In the genomic region with DNA sequence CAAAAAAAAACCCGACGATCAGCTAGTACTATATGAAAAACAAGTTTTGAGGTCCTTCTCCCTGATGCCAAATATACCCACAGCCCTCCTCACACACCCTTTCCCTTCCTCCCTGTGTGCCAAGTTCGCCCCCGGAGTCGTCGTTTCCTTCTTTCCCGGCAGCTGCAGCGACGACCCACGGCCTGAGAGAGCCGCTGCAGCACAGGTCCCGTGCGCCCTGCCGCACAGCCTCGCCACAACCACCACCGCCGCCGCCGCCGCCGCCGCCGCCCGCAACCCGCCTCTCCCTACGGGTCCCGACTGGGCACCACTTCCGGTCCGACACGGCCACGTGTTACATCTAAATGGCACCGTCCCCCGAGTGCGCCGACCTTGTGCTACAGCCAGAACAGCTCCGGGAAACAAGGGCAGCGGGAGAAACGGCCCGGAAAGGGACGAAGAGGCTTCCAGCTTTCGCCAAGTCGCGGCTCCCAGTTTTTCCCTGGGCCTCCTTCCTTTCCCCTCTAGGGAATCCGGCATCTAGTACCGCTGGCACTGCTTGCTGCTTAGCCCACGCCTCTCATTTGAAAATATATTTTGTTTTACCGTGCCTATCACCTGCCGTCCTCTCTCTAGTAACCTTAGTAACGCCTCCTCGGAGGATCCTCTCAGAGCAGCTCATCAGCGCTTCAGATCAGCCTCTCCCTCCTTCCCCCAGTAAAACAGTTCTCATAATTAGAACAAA, we compare ENCODE assay signal across 1 cellular context.
A peak's percentile ranks its signal among the peaks of the same experiment; 100 is the strongest.
TF ChIP-seq lines count a peak whose summit lies in the region.

A gene with protein sequence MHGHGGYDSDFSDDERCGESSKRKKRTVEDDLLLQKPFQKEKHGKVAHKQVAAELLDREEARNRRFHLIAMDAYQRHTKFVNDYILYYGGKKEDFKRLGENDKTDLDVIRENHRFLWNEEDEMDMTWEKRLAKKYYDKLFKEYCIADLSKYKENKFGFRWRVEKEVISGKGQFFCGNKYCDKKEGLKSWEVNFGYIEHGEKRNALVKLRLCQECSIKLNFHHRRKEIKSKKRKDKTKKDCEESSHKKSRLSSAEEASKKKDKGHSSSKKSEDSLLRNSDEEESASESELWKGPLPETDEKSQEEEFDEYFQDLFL (minus strand): TSS at position 315 of the 724 bp plus-strand sequence. CDS start 2,486 bp downstream, outside the sequence.

TF ChIP-seq in A549, 52 proteins besides CTCF, POLR2A, EP300 and RAD21 (continued from another document):
- TF ChIP-seq, protein P1, sequence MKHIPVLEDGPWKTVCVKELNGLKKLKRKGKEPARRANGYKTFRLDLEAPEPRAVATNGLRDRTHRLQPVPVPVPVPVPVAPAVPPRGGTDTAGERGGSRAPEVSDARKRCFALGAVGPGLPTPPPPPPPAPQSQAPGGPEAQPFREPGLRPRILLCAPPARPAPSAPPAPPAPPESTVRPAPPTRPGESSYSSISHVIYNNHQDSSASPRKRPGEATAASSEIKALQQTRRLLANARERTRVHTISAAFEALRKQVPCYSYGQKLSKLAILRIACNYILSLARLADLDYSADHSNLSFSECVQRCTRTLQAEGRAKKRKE (CRISPR knock-in tag; IDR thresholded peaks at IDR 0.05; ENCODE audit: low read depth) = no peak
- TF ChIP-seq, protein P2, sequence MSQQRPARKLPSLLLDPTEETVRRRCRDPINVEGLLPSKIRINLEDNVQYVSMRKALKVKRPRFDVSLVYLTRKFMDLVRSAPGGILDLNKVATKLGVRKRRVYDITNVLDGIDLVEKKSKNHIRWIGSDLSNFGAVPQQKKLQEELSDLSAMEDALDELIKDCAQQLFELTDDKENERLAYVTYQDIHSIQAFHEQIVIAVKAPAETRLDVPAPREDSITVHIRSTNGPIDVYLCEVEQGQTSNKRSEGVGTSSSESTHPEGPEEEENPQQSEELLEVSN (IDR thresholded peaks at IDR 0.05; ENCODE audit: borderline replicate concordance, low read depth) = peak; percentile 68
- TF ChIP-seq HEYL (CRISPR knock-in tag; IDR thresholded peaks at IDR 0.05) (no peak), RARB (CRISPR knock-in tag; IDR thresholded peaks at IDR 0.05) (no peak), CBX8 (IDR thresholded peaks at IDR 0.05) (no peak), ZSCAN20 (CRISPR knock-in tag; IDR thresholded peaks at IDR 0.05) (no peak), HDAC2 (IDR thresholded peaks at IDR 0.05) (no peak; the same call in 1 of the 2 replicates), ZC3H11A (IDR thresholded peaks at IDR 0.05) (no peak), SMC3 (IDR thresholded peaks at IDR 0.05) (peak; percentile 54; the same call in 2 of the 3 replicates), POLR2AphosphoS2 (conservative IDR thresholded peaks at IDR 0.05; ENCODE audit: low read length) (no peak), CBX2 (IDR thresholded peaks at IDR 0.05; ENCODE audit: borderline replicate concordance, low read depth) (no peak), CHD4 (IDR thresholded peaks at IDR 0.05; ENCODE audit: borderline replicate concordance) (no peak), ESRRA (IDR thresholded peaks at IDR 0.05; ENCODE audit: borderline replicate concordance, low read length) (peak; percentile 69; the same call in 1 of the 2 replicates), ZFP36 (IDR thresholded peaks at IDR 0.05; ENCODE audit: borderline replicate concordance, partially characterized antibody) (no peak), JUN (IDR thresholded peaks at IDR 0.05) (peak; percentile 69 to 95; a peak in 4 of 5 replicates), CEBPB (IDR thresholded peaks at IDR 0.05) (peak in 1 of 2 experiments; percentile 62; a peak in 1 of 4 replicates), FOXS1 (CRISPR knock-in tag; IDR thresholded peaks at IDR 0.05) (peak; percentile 80; the same call in 1 of the 2 replicates), JUNB (IDR thresholded peaks at IDR 0.05) (no peak), HOXB13 (CRISPR knock-in tag; IDR thresholded peaks at IDR 0.05; ENCODE audit: low read depth) (no peak)
- TF ChIP-seq, protein P3, sequence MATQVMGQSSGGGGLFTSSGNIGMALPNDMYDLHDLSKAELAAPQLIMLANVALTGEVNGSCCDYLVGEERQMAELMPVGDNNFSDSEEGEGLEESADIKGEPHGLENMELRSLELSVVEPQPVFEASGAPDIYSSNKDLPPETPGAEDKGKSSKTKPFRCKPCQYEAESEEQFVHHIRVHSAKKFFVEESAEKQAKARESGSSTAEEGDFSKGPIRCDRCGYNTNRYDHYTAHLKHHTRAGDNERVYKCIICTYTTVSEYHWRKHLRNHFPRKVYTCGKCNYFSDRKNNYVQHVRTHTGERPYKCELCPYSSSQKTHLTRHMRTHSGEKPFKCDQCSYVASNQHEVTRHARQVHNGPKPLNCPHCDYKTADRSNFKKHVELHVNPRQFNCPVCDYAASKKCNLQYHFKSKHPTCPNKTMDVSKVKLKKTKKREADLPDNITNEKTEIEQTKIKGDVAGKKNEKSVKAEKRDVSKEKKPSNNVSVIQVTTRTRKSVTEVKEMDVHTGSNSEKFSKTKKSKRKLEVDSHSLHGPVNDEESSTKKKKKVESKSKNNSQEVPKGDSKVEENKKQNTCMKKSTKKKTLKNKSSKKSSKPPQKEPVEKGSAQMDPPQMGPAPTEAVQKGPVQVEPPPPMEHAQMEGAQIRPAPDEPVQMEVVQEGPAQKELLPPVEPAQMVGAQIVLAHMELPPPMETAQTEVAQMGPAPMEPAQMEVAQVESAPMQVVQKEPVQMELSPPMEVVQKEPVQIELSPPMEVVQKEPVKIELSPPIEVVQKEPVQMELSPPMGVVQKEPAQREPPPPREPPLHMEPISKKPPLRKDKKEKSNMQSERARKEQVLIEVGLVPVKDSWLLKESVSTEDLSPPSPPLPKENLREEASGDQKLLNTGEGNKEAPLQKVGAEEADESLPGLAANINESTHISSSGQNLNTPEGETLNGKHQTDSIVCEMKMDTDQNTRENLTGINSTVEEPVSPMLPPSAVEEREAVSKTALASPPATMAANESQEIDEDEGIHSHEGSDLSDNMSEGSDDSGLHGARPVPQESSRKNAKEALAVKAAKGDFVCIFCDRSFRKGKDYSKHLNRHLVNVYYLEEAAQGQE (IDR thresholded peaks at IDR 0.05) = no peak; the same call in 1 of the 2 replicates
- TF ChIP-seq, protein P4, sequence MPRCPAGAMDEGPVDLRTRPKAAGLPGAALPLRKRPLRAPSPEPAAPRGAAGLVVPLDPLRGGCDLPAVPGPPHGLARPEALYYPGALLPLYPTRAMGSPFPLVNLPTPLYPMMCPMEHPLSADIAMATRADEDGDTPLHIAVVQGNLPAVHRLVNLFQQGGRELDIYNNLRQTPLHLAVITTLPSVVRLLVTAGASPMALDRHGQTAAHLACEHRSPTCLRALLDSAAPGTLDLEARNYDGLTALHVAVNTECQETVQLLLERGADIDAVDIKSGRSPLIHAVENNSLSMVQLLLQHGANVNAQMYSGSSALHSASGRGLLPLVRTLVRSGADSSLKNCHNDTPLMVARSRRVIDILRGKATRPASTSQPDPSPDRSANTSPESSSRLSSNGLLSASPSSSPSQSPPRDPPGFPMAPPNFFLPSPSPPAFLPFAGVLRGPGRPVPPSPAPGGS (IDR thresholded peaks at IDR 0.05) = peak; percentile 70; the same call in 1 of the 3 replicates
- TF ChIP-seq, protein P5, sequence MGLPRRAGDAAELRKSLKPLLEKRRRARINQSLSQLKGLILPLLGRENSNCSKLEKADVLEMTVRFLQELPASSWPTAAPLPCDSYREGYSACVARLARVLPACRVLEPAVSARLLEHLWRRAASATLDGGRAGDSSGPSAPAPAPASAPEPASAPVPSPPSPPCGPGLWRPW (IDR thresholded peaks at IDR 0.05) = no peak
TF ChIP-seq in A549: peak in this region for 18.
